In the genomic region with DNA sequence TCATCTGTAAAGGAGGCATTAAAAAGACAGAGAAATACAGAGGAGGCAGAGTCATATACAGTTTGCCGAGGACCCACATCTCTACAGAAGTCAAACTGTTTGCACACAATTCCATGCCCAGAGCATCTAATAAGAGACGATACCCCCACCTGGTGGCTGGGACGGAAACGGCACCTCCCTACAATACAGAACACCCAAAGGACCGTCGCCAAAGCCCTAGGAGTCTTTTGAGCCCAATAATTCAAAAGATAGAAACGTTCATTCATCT, we compare ENCODE assay signal across 8 cellular contexts. TPM values are rescaled to one million over a fixed set of nuclear protein-coding genes. Genes with fewer than 3 reads are reported as not detected.
DNase-seq lines count a peak whose midpoint lies in the region; ATAC-seq and TF ChIP-seq lines count a peak whose summit lies in the region.

No MANE protein-coding gene starts in this region.

- H3K4me3 Mint-ChIP-seq in activated CD4-positive, alpha-beta T cell treated with anti-CD3 and anti-CD28 coated beads, Interleukin-2, amount 10 ng/mL, durations not matched to agents 24 days and 14 days: peak overlapping the region; percentile 87

- peaks cover 35% of the 10 kb centered on the region for H3K36me3 Mint-ChIP-seq in activated CD4-positive, alpha-beta T cell treated with anti-CD3 and anti-CD28 coated beads, Interleukin-2, amount 10 ng/mL, durations not matched to agents 24 days and 14 days (ENCODE audit: low read depth)

- ATAC-seq in GM19351 (IDR thresholded peaks at IDR 0.05; ENCODE audit: unreplicated experiment): peak; percentile 21
- peak; percentile 20 for ATAC-seq in HG03460 (IDR thresholded peaks at IDR 0.05; ENCODE audit: unreplicated experiment)

- H3K27me3 Mint-ChIP-seq in activated CD4-positive, alpha-beta T cell treated with anti-CD3 and anti-CD28 coated beads, Interleukin-2, amount 10 ng/mL, durations not matched to agents 24 days and 14 days: no peaks in the 10 kb centered on the region

- peak overlapping the region; percentile 97 for H3K4me3 ChIP-seq in coronary artery
- peak overlapping the region in 2 of 3 donors; percentile 80 to 94 for H3K4me3 ChIP-seq in liver (ENCODE audit: low read depth in 1 of 3, low read length in 3 of 3)

- WGBS in liver: 0% methylated on average over 7 of the region's 7 CpGs

- DNase-seq in Ammon's horn (ENCODE audit: low spot score) (peak; percentile 90), NCI-H524 treated with DMSO at 0.1 percent for 48 hours (lab: John Stamatoyannopoulos, UW) (peak; percentile 87), coronary artery (ENCODE audit: low spot score) (peak; percentile 95)
- DNase-seq in activated CD4-positive, alpha-beta T cell treated with anti-CD3 and anti-CD28 coated beads, Interleukin-2, amount 10 ng/mL, durations not matched to agents 24 days and 14 days: peak; percentile 96
- DNase-seq in stimulated activated CD4-positive, alpha-beta T cell treated with anti-CD3 and anti-CD28 coated beads, Interleukin-4, amount 100 ng/mL, for 1 hour: peak; percentile 89

- H3K9me3 ChIP-seq in liver (ENCODE audit: control insufficient read depth in 4 of 4, low read length in 3 of 4): no peaks in the 10 kb centered on the region

- H3K27me3 ChIP-seq in liver (ENCODE audit: control insufficient read depth in 4 of 4, insufficient read depth in 4 of 4, low read length in 3 of 4): no peaks in the 10 kb centered on the region

- peak overlapping the region in 1 of 2 donors; percentile 98 for H3K9ac ChIP-seq in liver (ENCODE audit: low read depth in 1 of 2, low read length in 2 of 2)

- peak; percentile 95 to 96 for TF ChIP-seq RAD21 in liver (IDR thresholded peaks at IDR 0.05)

- peak; percentile 84 for TF ChIP-seq CTCF in coronary artery (IDR thresholded peaks at IDR 0.05)
- peak; percentile 98 for TF ChIP-seq CTCF in liver (IDR thresholded peaks at IDR 0.05; ENCODE audit: low read depth, low read length, missing input control)

- peak overlapping the region; percentile 88 for H3K27ac Mint-ChIP-seq in activated CD4-positive, alpha-beta T cell treated with anti-CD3 and anti-CD28 coated beads, Interleukin-2, amount 10 ng/mL, durations not matched to agents 24 days and 14 days

- peak overlapping the region; percentile 99 to 100 for H3K27ac ChIP-seq in coronary artery
- peak overlapping the region; percentile 89 to 98 for H3K27ac ChIP-seq in liver (ENCODE audit: low read depth in 1 of 2, low read length in 2 of 2)

- H3K4me1 ChIP-seq in liver (ENCODE audit: control insufficient read depth in 4 of 4, insufficient read depth in 4 of 4, low read length in 3 of 4): peaks cover 5 to 32% (median 11%) of the 10 kb centered on the region in 4 donors

- peaks cover 0 to 9% (median 0%) of the 10 kb centered on the region in 4 donors for H3K36me3 ChIP-seq in liver (ENCODE audit: control insufficient read depth in 4 of 4, insufficient read depth in 3 of 4, low read depth in 1 of 4, low read length in 3 of 4)

- intact Hi-C loops in activated CD4-positive, alpha-beta T cell treated with anti-CD3 and anti-CD28 coated beads, Interleukin-2, amount 10 ng/mL, durations not matched to agents 24 days and 14 days (cut with micrococcal nuclease): loop anchor here (1.0 to 2.0 kb wide), 8 partner anchors 14 to 289 kb away; a partner anchor contains a TSS

- H3K4me1 Mint-ChIP-seq in activated CD4-positive, alpha-beta T cell treated with anti-CD3 and anti-CD28 coated beads, Interleukin-2, amount 10 ng/mL, durations not matched to agents 24 days and 14 days: peaks cover 47% of the 10 kb centered on the region

- no peaks in the 10 kb centered on the region for H3K9me3 Mint-ChIP-seq in activated CD4-positive, alpha-beta T cell treated with anti-CD3 and anti-CD28 coated beads, Interleukin-2, amount 10 ng/mL, durations not matched to agents 24 days and 14 days

TF ChIP-seq in liver, 16 proteins besides CTCF, POLR2A, EP300 and RAD21:
- TF ChIP-seq HNF4G (IDR thresholded peaks at IDR 0.05) (no peak), JUND (IDR thresholded peaks at IDR 0.05) (peak in 1 of 2 donors; percentile 71)
TF ChIP-seq in liver: peak in this region for 1.

RNA-seq across cellular contexts. Expression of a gene that starts 0.7 kb away (rescaled TPM):
- total RNA-seq in activated CD4-positive, alpha-beta T cell treated with anti-CD3 and anti-CD28 coated beads, Interleukin-2, amount 10 ng/mL, durations not matched to agents 24 days and 14 days: 42.0 and 46.1 TPM in 2 replicates
- total RNA-seq in liver: 1 to 10 TPM; 3.7 to 4.5 TPM
- polyA plus RNA-seq in liver: 1 to 10 TPM; 2.1 to 2.2 TPM

RNA-seq across cellular contexts. Expression of a gene that starts 5.1 kb away (rescaled TPM):
- 35.7 and 39.9 TPM in 2 replicates for total RNA-seq in activated CD4-positive, alpha-beta T cell treated with anti-CD3 and anti-CD28 coated beads, Interleukin-2, amount 10 ng/mL, durations not matched to agents 24 days and 14 days
- 1 to 10 TPM; 3.6 to 9.0 TPM for total RNA-seq in liver
- polyA plus RNA-seq in liver: 10 to 100 TPM; 62.0 to 91.9 TPM

RNA-seq across cellular contexts. Expression of a gene that starts 20.6 kb away (rescaled TPM):
- 36.0 and 38.7 TPM in 2 replicates for total RNA-seq in activated CD4-positive, alpha-beta T cell treated with anti-CD3 and anti-CD28 coated beads, Interleukin-2, amount 10 ng/mL, durations not matched to agents 24 days and 14 days
- total RNA-seq in liver: 10 to 100 TPM; 11.0 to 13.8 TPM
- polyA plus RNA-seq in liver: 10 to 100 TPM; 21.0 to 24.2 TPM

RNA-seq across cellular contexts. Expression of a gene that starts 20.9 kb away (rescaled TPM):
- total RNA-seq in activated CD4-positive, alpha-beta T cell treated with anti-CD3 and anti-CD28 coated beads, Interleukin-2, amount 10 ng/mL, durations not matched to agents 24 days and 14 days: 47.1 and 50.6 TPM in 2 replicates
- 10 to 100 TPM; 13.7 to 16.7 TPM for total RNA-seq in liver
- polyA plus RNA-seq in liver: 10 to 100 TPM; 21.2 to 29.4 TPM

RNA-seq across cellular contexts. Expression of a gene that starts 24.0 kb away (rescaled TPM):
- total RNA-seq in activated CD4-positive, alpha-beta T cell treated with anti-CD3 and anti-CD28 coated beads, Interleukin-2, amount 10 ng/mL, durations not matched to agents 24 days and 14 days: 2,597 and 2,671 TPM in 2 replicates
- total RNA-seq in liver: 100 to 1,000 TPM; 109 to 111 TPM
- polyA plus RNA-seq in liver: 1,000 to 10,000 TPM in 1 of 2 donors, 100 to 1,000 TPM in 1; 324 to 1,094 TPM

Comparison
In these comparisons a context has a peak if more than half of its experiments do, and no peak if none do; other contexts are left out.
1. Peak in every context shown above with its lines: DNase-seq, ATAC-seq, H3K4me3 ChIP-seq and H3K27ac ChIP-seq.